29 cellular contexts compared by ENCODE assay signal in genomic region chr16:69779724-69780123, GRCh38.
"Had no signal": no experiment of that assay in that cellular context is flagged by ENCODE, and none has a peak within 500 bp of the region (broad histone marks: within the 10 kb centered on the region; RNA-seq: fewer than 3 reads in every experiment).

No MANE protein-coding gene starts in this region.

- H3K9me3 ChIP-seq: adrenal gland, body of pancreas had no signal

- H3K27me3 Mint-ChIP-seq: activated B cell treated with CpG ODN at 0.5 μM for 24 hours; activated CD8-positive, alpha-beta T cell treated with anti-CD3 and anti-CD28 coated beads for 36 hours; activated naive CD4-positive, alpha-beta T cell treated with anti-CD3 and anti-CD28 coated beads, Interleukin-2, amount 50 U/mL, for 24 hours; activated naive CD8-positive, alpha-beta T cell treated with anti-CD3 and anti-CD28 coated beads for 36 hours; activated naive CD8-positive, alpha-beta T cell treated with anti-CD3 and anti-CD28 coated beads, Interleukin-2, amount 50 U/mL, for 24 hours; T-helper 17 cell had no signal

- H3K4me3 Mint-ChIP-seq: activated B cell treated with CpG ODN at 0.5 μM for 24 hours; activated CD8-positive, alpha-beta T cell treated with anti-CD3 and anti-CD28 coated beads for 36 hours; activated naive CD4-positive, alpha-beta T cell treated with anti-CD3 and anti-CD28 coated beads for 36 hours; activated naive CD4-positive, alpha-beta T cell treated with anti-CD3 and anti-CD28 coated beads, Interleukin-2, amount 50 U/mL, for 24 hours; activated naive CD8-positive, alpha-beta T cell treated with anti-CD3 and anti-CD28 coated beads for 36 hours; activated naive CD8-positive, alpha-beta T cell treated with anti-CD3 and anti-CD28 coated beads, Interleukin-2, amount 50 U/mL, for 24 hours; activated T-helper 1 cell treated with anti-CD3 and anti-CD28 coated beads, Interleukin-12 subunit alpha, Interleukin-12 subunit beta, Interleukin-2, Interleukin-4 antibody, amounts not matched to agents 30 ng/mL and 10 ng/mL and 1 ng/mL, durations not matched to agents 14 hours and 24 hours and 36 hours; T-helper 17 cell; T-helper 2 cell treated with Interferon-gamma antibody and Interleukin-4, amounts not matched to agents 5 μg/mL and 100 μg/mL, for 36 hours had no signal

- H3K27ac ChIP-seq: adrenal gland, body of pancreas, WERI-Rb-1 had no signal

- H3K4me1 ChIP-seq: body of pancreas had no signal

- H3K27ac Mint-ChIP-seq: activated B cell treated with CpG ODN at 0.5 μM for 24 hours; activated CD8-positive, alpha-beta T cell treated with anti-CD3 and anti-CD28 coated beads for 36 hours; activated naive CD4-positive, alpha-beta T cell treated with anti-CD3 and anti-CD28 coated beads for 36 hours; activated naive CD8-positive, alpha-beta T cell treated with anti-CD3 and anti-CD28 coated beads for 36 hours; activated naive CD8-positive, alpha-beta T cell treated with anti-CD3 and anti-CD28 coated beads, Interleukin-2, amount 50 U/mL, for 24 hours; activated T-helper 1 cell treated with anti-CD3 and anti-CD28 coated beads, Interleukin-12 subunit alpha, Interleukin-12 subunit beta, Interleukin-2, Interleukin-4 antibody, amounts not matched to agents 30 ng/mL and 10 ng/mL and 1 ng/mL, durations not matched to agents 14 hours and 24 hours and 36 hours; activated T-helper 2 cell treated with anti-CD3 and anti-CD28 coated beads, Interferon-gamma antibody, Interleukin-2, Interleukin-4, amounts not matched to agents 10 μg/mL and 5 μg/mL and 100 μg/mL, durations not matched to agents 14 hours and 24 hours and 36 hours; T-helper 17 cell; T-helper 2 cell treated with Interferon-gamma antibody and Interleukin-4, amounts not matched to agents 5 μg/mL and 100 μg/mL, for 36 hours had no signal

- H3K27me3 ChIP-seq: adrenal gland, body of pancreas had no signal

- ATAC-seq: activated CD4-positive, CD25-positive, alpha-beta regulatory T cell treated with anti-CD3 and anti-CD28 coated beads, Interleukin-2, amount 50 U/mL, for 24 hours; activated CD8-positive, alpha-beta T cell treated with anti-CD3 and anti-CD28 coated beads for 36 hours; activated naive CD8-positive, alpha-beta T cell treated with anti-CD3 and anti-CD28 coated beads, Interleukin-2, amount 50 U/mL, for 24 hours; body of pancreas; esophagus mucosa; T-helper 17 cell had no signal

- H3K4me3 ChIP-seq: adrenal gland, body of pancreas had no signal

- DNase-seq: activated B cell treated with CpG ODN at 0.5 μM for 24 hours; activated CD4-positive, alpha-beta T cell treated with anti-CD3 and anti-CD28 coated beads for 48 hours; activated CD4-positive, alpha-beta T cell treated with anti-CD3 and anti-CD28 coated beads, Interleukin-2, amount 50 U/mL, for 1 hour; activated CD4-positive, alpha-beta T cell treated with anti-CD3 and anti-CD28 coated beads, Interleukin-2, amount 50 U/mL, for 48 hours; activated CD8-positive, alpha-beta memory T cell treated with anti-CD3 and anti-CD28 coated beads for 24 hours; activated CD8-positive, alpha-beta T cell treated with anti-CD3 and anti-CD28 coated beads for 36 hours; activated effector memory CD4-positive, alpha-beta T cell treated with anti-CD3 and anti-CD28 coated beads, Interleukin-2, amount 50 U/mL, for 16 hours; activated naive CD4-positive, alpha-beta T cell treated with anti-CD3 and anti-CD28 coated beads for 36 hours; activated naive CD8-positive, alpha-beta T cell treated with anti-CD3 and anti-CD28 coated beads for 36 hours; activated naive CD8-positive, alpha-beta T cell treated with anti-CD3 and anti-CD28 coated beads, Interleukin-2, amount 50 U/mL, for 24 hours; activated T-cell treated with anti-CD3 and anti-CD28 coated beads, Interleukin-2, amount 50 U/mL, for 48 hours; amygdala; aorta; body of pancreas; cortex of kidney; dermis blood vessel endothelial cell; effector CD4-positive, alpha-beta T cell; foreskin fibroblast; T-helper 1 cell; T-helper 17 cell; T1000; WERI-Rb-1 had no signal
